8 cellular contexts compared by ENCODE assay signal in the genomic region with DNA sequence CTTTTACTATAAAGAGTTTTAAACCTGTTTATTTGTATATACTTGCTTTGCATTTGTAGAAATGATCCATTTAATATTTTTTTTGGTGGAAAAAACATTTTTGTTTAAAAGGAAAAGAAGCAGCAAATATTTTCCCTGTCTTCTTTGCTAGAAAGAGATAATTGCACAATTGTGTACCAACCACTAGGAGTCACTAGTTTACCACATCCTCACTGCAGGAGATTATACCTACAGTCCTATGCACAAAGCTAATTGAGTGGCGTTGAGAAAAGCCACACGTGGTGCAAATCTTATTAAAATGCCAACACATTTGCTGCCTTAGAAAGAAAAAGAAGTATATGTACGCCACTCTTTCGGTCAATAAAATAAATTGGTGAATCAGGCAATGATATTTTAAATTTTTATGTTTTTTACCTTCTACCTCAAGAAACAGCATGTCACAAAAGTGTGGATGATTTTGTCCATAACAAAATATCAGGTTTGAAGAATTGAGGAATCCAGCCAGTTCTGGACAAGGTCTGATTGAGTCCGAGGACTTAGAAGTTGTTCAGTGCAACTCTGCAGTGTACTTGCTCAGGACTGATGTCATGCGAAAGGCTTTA.
A peak's percentile ranks its signal among the peaks of the same experiment; 100 is the strongest.
DNase-seq lines count a peak whose midpoint lies in the region; ATAC-seq and TF ChIP-seq lines count a peak whose summit lies in the region.

No MANE protein-coding gene starts in this region.

- TF ChIP-seq CTCF in AG10803 (conservative IDR thresholded peaks at IDR 0.05; ENCODE audit: low read length) (peak; percentile 66), coronary artery (IDR thresholded peaks at IDR 0.05) (peak; percentile 46), neural crest cell (conservative IDR thresholded peaks at IDR 0.05) (peak; percentile 80), omental fat pad (IDR thresholded peaks at IDR 0.05) (no peak)

- H3K27ac ChIP-seq in coronary artery = no peak overlapping the region

- H3K4me1 Mint-ChIP-seq in neural crest cell = no peaks in the 10 kb centered on the region

- no peaks in the 10 kb centered on the region for H3K27me3 Mint-ChIP-seq in neural crest cell (ENCODE audit: low read depth)

- no peaks in the 10 kb centered on the region for H3K9me3 Mint-ChIP-seq in neural crest cell

- peak; percentile 15 for DNase-seq in AG10803 (ENCODE audit: low read depth)
- DNase-seq in NCI-H446 (lab: John Stamatoyannopoulos, UW) = peak; percentile 6 to 54
- no peak for DNase-seq in coronary artery (ENCODE audit: low spot score)
- DNase-seq in neural crest cell (ENCODE audit: low read depth, low spot score) = no peak
- DNase-seq in stimulated activated CD8-positive, alpha-beta memory T cell treated with anti-CD3 and anti-CD28 coated beads, Interleukin-4, amount 100 ng/mL, for 48 hours = no peak
- DNase-seq in omental fat pad (ENCODE audit: low spot score) = no peak

- ATAC-seq in GM18517 (IDR thresholded peaks at IDR 0.05; ENCODE audit: unreplicated experiment) = peak; percentile 88
- peak; percentile 80 for ATAC-seq in HG02981 (IDR thresholded peaks at IDR 0.05; ENCODE audit: unreplicated experiment)
- ATAC-seq in omental fat pad (ENCODE audit: low FRiP score) = no peak

- no peak overlapping the region for H3K27ac Mint-ChIP-seq in neural crest cell (ENCODE audit: unreplicated experiment)

- H3K4me3 ChIP-seq in AG10803 (ENCODE audit: low read length) (no peak overlapping the region), coronary artery (no peak overlapping the region)

- H3K36me3 Mint-ChIP-seq in neural crest cell (ENCODE audit: low read depth) = no peaks in the 10 kb centered on the region

- H3K4me3 Mint-ChIP-seq in neural crest cell = no peak overlapping the region

Comparison
In these comparisons a context has a peak if more than half of its experiments do, and no peak if none do; other contexts are left out.
1. DNase-seq: peak in AG10803 (single experiment) and NCI-H446 (2 of 2); none in coronary artery (single experiment), neural crest cell (single experiment), stimulated activated CD8-positive, alpha-beta memory T cell treated with anti-CD3 and anti-CD28 coated beads, Interleukin-4, amount 100 ng/mL, for 48 hours (single experiment) and omental fat pad (single experiment).
2. CTCF ChIP-seq: peak in AG10803 (single experiment), coronary artery (single experiment) and neural crest cell (single experiment); none in omental fat pad (0 of 3).